Comparison of ENCODE assay signal across 8 cellular contexts in genomic region chr1:31704261-31705079, GRCh38. TPM values are rescaled to one million over a fixed set of nuclear protein-coding genes. Genes with fewer than 3 reads are reported as not detected.
A peak's percentile ranks its signal among the peaks of the same experiment; 100 is the strongest.
DNase-seq lines count a peak whose midpoint lies in the region; ATAC-seq and TF ChIP-seq lines count a peak whose summit lies in the region.

No MANE protein-coding gene starts in this region.

- peak overlapping the region; percentile 30 for H3K4me3 Mint-ChIP-seq in osteocyte (ENCODE audit: unreplicated experiment)

- no peaks in the 10 kb centered on the region for H3K9me3 Mint-ChIP-seq in osteocyte (ENCODE audit: unreplicated experiment)

- no peaks in the 10 kb centered on the region for H3K9me3 ChIP-seq in Panc1 (ENCODE audit: control insufficient read depth, insufficient read depth, low read depth, low read length)
- H3K9me3 ChIP-seq in fibroblast of lung (ENCODE audit: control insufficient read depth, insufficient read depth, low read depth, low read length), result no peaks in the 10 kb centered on the region
- H3K9me3 ChIP-seq in OCI-LY7 (ENCODE audit: low read length), result no peaks in the 10 kb centered on the region

- H3K4me2 ChIP-seq in fibroblast of lung (ENCODE audit: extremely low read depth, insufficient read depth, low read length) (peak overlapping the region; percentile 86), OCI-LY7 (ENCODE audit: low read length) (no peak overlapping the region)

- no peaks in the 10 kb centered on the region for H3K36me3 Mint-ChIP-seq in osteocyte (ENCODE audit: unreplicated experiment)

- H3K27me3 ChIP-seq in Panc1 (ENCODE audit: control insufficient read depth, insufficient read depth, low read length) (no peaks in the 10 kb centered on the region), fibroblast of lung (ENCODE audit: control insufficient read depth, insufficient read depth, low read length) (no peaks in the 10 kb centered on the region)

- H3K4me1 ChIP-seq in Panc1 (ENCODE audit: control insufficient read depth, insufficient read depth, low read length), result peaks cover 51% of the 10 kb centered on the region
- H3K4me1 ChIP-seq in fibroblast of lung (ENCODE audit: control insufficient read depth, extremely low read depth, insufficient read depth, low read length), result peaks cover 45% of the 10 kb centered on the region
- no peaks in the 10 kb centered on the region for H3K4me1 ChIP-seq in OCI-LY7 (ENCODE audit: insufficient read depth, low read length, poor library complexity, severe bottlenecking)

- TF ChIP-seq CTCF in Panc1 (IDR thresholded peaks at IDR 0.05), result no peak
- no peak for TF ChIP-seq CTCF in fibroblast of lung (conservative IDR thresholded peaks at IDR 0.05 in 1 of 2, IDR thresholded peaks at IDR 0.05 in 1 of 2; ENCODE audit: low read depth in 1 of 2, low read length in 2 of 2)
- TF ChIP-seq CTCF in osteocyte (IDR thresholded peaks at IDR 0.05), result no peak
- no peak for TF ChIP-seq CTCF in OCI-LY7 (conservative IDR thresholded peaks at IDR 0.05; ENCODE audit: low read length)

- H3K27me3 Mint-ChIP-seq in osteocyte (ENCODE audit: unreplicated experiment), result no peaks in the 10 kb centered on the region

- peak overlapping the region; percentile 74 for H3K27ac ChIP-seq in Panc1 (ENCODE audit: low read length)
- H3K27ac ChIP-seq in fibroblast of lung (ENCODE audit: insufficient read depth, low read length), result peak overlapping the region; percentile 87
- no peak overlapping the region for H3K27ac ChIP-seq in OCI-LY7 (ENCODE audit: low read depth, low read length, poor library complexity, severe bottlenecking)

- peak overlapping the region; percentile 70 for H3K9ac ChIP-seq in fibroblast of lung (ENCODE audit: insufficient read depth, low read length)

- BruUV-seq in Panc1 (replicated peaks; lab: Mats Ljungman, UMichigan) (no TSS peak), OCI-LY7 (replicated peaks; lab: Mats Ljungman, UMichigan) (no TSS peak)

- H3K9me2 ChIP-seq in OCI-LY7 (ENCODE audit: insufficient read depth, low read length), result no peaks in the 10 kb centered on the region

- H3K36me3 ChIP-seq in Panc1 (ENCODE audit: control insufficient read depth, insufficient read depth, low read length), result no peaks in the 10 kb centered on the region
- H3K36me3 ChIP-seq in fibroblast of lung (ENCODE audit: control insufficient read depth, insufficient read depth, low read length), result peaks cover 5% of the 10 kb centered on the region
- no peaks in the 10 kb centered on the region for H3K36me3 ChIP-seq in OCI-LY7 (ENCODE audit: insufficient read depth, low read length)

- intact Hi-C loops in Panc1 (cut with micrococcal nuclease; ENCODE audit: unreplicated experiment), result loop anchor here (5.0 kb wide), 1 partner anchor 42 kb away; no protein-coding TSS in a partner anchor
- intact Hi-C loops in OCI-LY7 (cut with micrococcal nuclease; ENCODE audit: unreplicated experiment), result loop anchor here (5.0 kb wide), 1 partner anchor 42 kb away; no protein-coding TSS in a partner anchor

- H3K4me3 ChIP-seq in Panc1 (ENCODE audit: low read depth in 2 of 2, low read length in 2 of 2), result 0 out of 4 replicates have a peak overlapping the region, but pooled peaks of 1 of the 2 experiments have one; percentile 2
- peak overlapping the region in 3 of 4 experiments; percentile 65 to 94 (median 88) for H3K4me3 ChIP-seq in fibroblast of lung (replicated peaks in 1 of 4; ENCODE audit: control extremely low read depth in 1 of 4, insufficient read depth in 1 of 4, low read depth in 3 of 4, low read length in 4 of 4)
- no peak overlapping the region for H3K4me3 ChIP-seq in OCI-LY7 (ENCODE audit: low read depth, low read length, poor library complexity, severe bottlenecking)

- H3K4me1 Mint-ChIP-seq in osteocyte (ENCODE audit: unreplicated experiment), result peaks cover 88% of the 10 kb centered on the region

- H4K20me1 ChIP-seq in fibroblast of lung (ENCODE audit: control insufficient read depth, extremely low read depth, insufficient read depth, low read length), result no peaks in the 10 kb centered on the region
- no peaks in the 10 kb centered on the region for H4K20me1 ChIP-seq in OCI-LY7 (ENCODE audit: insufficient read depth, low read length)

- DNase-seq in ELF-1 (ENCODE audit: low read depth, low spot score) (peak; percentile 56), Panc1 (ENCODE audit: low read depth, low spot score) (no peak), fibroblast of lung (ENCODE audit: low read depth in 2 of 2) (peak; percentile 78 to 90), osteocyte (ENCODE audit: extremely low spot score, unreplicated experiment) (no peak), A172 (ENCODE audit: low spot score) (no peak), OCI-LY7 (ENCODE audit: low spot score) (no peak)
- no peak for DNase-seq in effector CD4-positive, alpha-beta T cell

- POLR2A ChIA-PET in Panc1 (lab: Charles Lee), result interaction anchor here (0.6 kb wide), 1 partner anchor 13 kb away, joined by 4 read pairs; no protein-coding TSS in a partner anchor
- POLR2A ChIA-PET in OCI-LY7 (lab: Charles Lee), result no interaction called here

- CTCF ChIA-PET in Panc1 (lab: Charles Lee) (interaction anchor here (0.6 to 1.8 kb wide), 5 partner anchors 11 to 115 kb away, joined by 3 to 10 read pairs (median 6); no protein-coding TSS in a partner anchor), OCI-LY7 (lab: Charles Lee; ENCODE audit: unreplicated experiment) (no interaction called here)

- H2AFZ ChIP-seq in fibroblast of lung (ENCODE audit: low read length) (no peak overlapping the region), OCI-LY7 (ENCODE audit: low read length) (no peak overlapping the region)

- peak overlapping the region; percentile 94 for H3K27ac Mint-ChIP-seq in osteocyte (ENCODE audit: unreplicated experiment)

- H3K79me2 ChIP-seq in fibroblast of lung (ENCODE audit: control insufficient read depth, insufficient read depth, low read length), result peaks cover 24% of the 10 kb centered on the region
- no peaks in the 10 kb centered on the region for H3K79me2 ChIP-seq in OCI-LY7 (ENCODE audit: insufficient read depth, low read depth, low read length)

- in situ Hi-C loops in Panc1 (cut with HindIII; ENCODE audit: low pct_unique_long_range_greater_than_20kb, low sequenced_read_pairs), result no loop called here

- ATAC-seq in Panc1 (peak; percentile 3; the same call in 1 of the 2 replicates), HG02852 (IDR thresholded peaks at IDR 0.05; ENCODE audit: unreplicated experiment) (no peak)

RNA-seq across cellular contexts. Expression of gene COL16A1, which starts 0.7 kb away (rescaled TPM):
- 7.6 TPM for total RNA-seq in Panc1 (2021; ENCODE audit: unreplicated experiment)
- polyA plus RNA-seq in Panc1 (2012; ENCODE audit: insufficient read length), result 3.5 TPM
- total RNA-seq in fibroblast of lung, result 80.3 and 150 TPM in 2 replicates
- 20.9 and 21.0 TPM in 2 replicates for polyA plus RNA-seq in fibroblast of lung
- polyA plus RNA-seq in fibroblast of lung (2012), result 57.9 and 61.9 TPM in 2 replicates
- polyA minus RNA-seq in fibroblast of lung (ENCODE audit: low replicate concordance), result 42.9 and 69.1 TPM in 2 replicates
- total RNA-seq in osteocyte, result 89.2 and 90.7 TPM in 2 replicates
- total RNA-seq in A172 (2014; rRNA removed; shearing (Covaris generic)), result 12.7 and 26.2 TPM in 2 replicates
- total RNA-seq in OCI-LY7 (2014; rRNA removed; shearing (Covaris generic)), result not detected in 2 replicates
- not detected in 2 replicates for total RNA-seq in OCI-LY7 (2022)

RNA-seq across cellular contexts. Expression of gene ADGRB2, which starts 59.7 kb away (rescaled TPM):
- total RNA-seq in Panc1 (2021; ENCODE audit: unreplicated experiment) (34.8 TPM), fibroblast of lung (7.4 and 10.4 TPM in 2 replicates), osteocyte (8.2 and 8.4 TPM in 2 replicates), OCI-LY7 (2022) (11.4 and 11.5 TPM in 2 replicates)
- 31.5 TPM for polyA plus RNA-seq in Panc1 (2012; ENCODE audit: insufficient read length)
- polyA plus RNA-seq in fibroblast of lung, result 4.4 and 4.8 TPM in 2 replicates
- 9.7 and 10.0 TPM in 2 replicates for polyA plus RNA-seq in fibroblast of lung (2012)
- polyA minus RNA-seq in fibroblast of lung (ENCODE audit: low replicate concordance), result 12.0 and 13.2 TPM in 2 replicates
- total RNA-seq in A172 (2014; rRNA removed; shearing (Covaris generic)), result 11.3 and 20.9 TPM in 2 replicates
- 4.0 and 4.1 TPM in 2 replicates for total RNA-seq in OCI-LY7 (2014; rRNA removed; shearing (Covaris generic))

RNA-seq across cellular contexts. Expression of gene PEF1, which starts 59.8 kb away (rescaled TPM):
- total RNA-seq in Panc1 (2021; ENCODE audit: unreplicated experiment) (58.4 TPM), fibroblast of lung (72.2 and 78.1 TPM in 2 replicates), osteocyte (53.4 and 57.0 TPM in 2 replicates), OCI-LY7 (2022) (54.6 and 56.1 TPM in 2 replicates)
- 60.1 TPM for polyA plus RNA-seq in Panc1 (2012; ENCODE audit: insufficient read length)
- polyA plus RNA-seq in fibroblast of lung, result 72.9 and 85.3 TPM in 2 replicates
- 62.2 and 73.8 TPM in 2 replicates for polyA plus RNA-seq in fibroblast of lung (2012)
- 164 and 206 TPM in 2 replicates for polyA minus RNA-seq in fibroblast of lung (ENCODE audit: low replicate concordance)
- total RNA-seq in A172 (2014; rRNA removed; shearing (Covaris generic)), result 62.2 and 62.7 TPM in 2 replicates
- 67.7 and 89.7 TPM in 2 replicates for total RNA-seq in OCI-LY7 (2014; rRNA removed; shearing (Covaris generic))

Comparison
In these comparisons a context has a peak if more than half of its experiments do, and no peak if none do; other contexts are left out.
1. DNase-seq: peak in ELF-1 (single experiment) and fibroblast of lung (2 of 2); none in Panc1 (single experiment), osteocyte (single experiment), A172 (single experiment), OCI-LY7 (single experiment) and effector CD4-positive, alpha-beta T cell (single experiment).